ENCODE assay signal across 21 cellular contexts in genomic region chr11:13429288-13429687, GRCh38. TPM values are rescaled to one million over a fixed set of nuclear protein-coding genes. Genes with fewer than 3 reads are reported as not detected.
DNase-seq lines count a peak whose midpoint lies in the region; ATAC-seq lines count a peak whose summit lies in the region.
"Had no signal": no experiment of that assay in that cellular context is flagged by ENCODE, and none has a peak within 500 bp of the region (broad histone marks: within the 10 kb centered on the region; RNA-seq: fewer than 3 reads in every experiment).

No MANE protein-coding gene starts in this region.

- H3K36me3 Mint-ChIP-seq in activated CD4-positive, alpha-beta memory T cell treated with anti-CD3 and anti-CD28 coated beads for 36 hours: peaks cover 22% of the 10 kb centered on the region
- peaks cover 37% of the 10 kb centered on the region for H3K36me3 Mint-ChIP-seq in activated CD4-positive, alpha-beta memory T cell treated with anti-CD3 and anti-CD28 coated beads, Interleukin-2, amount 10 ng/mL, durations not matched to agents 7 days and 5 days (ENCODE audit: low read depth)
- H3K36me3 Mint-ChIP-seq in activated T-cell treated with anti-CD3 and anti-CD28 coated beads, Interleukin-2, amount 50 U/mL, for 72 hours (ENCODE audit: insufficient read depth in 2 of 2): peaks cover 9 to 26% of the 10 kb centered on the region in 2 donors
- H3K36me3 Mint-ChIP-seq in T-helper 2 cell treated with Interferon-gamma antibody and Interleukin-4, amounts not matched to agents 5 μg/mL and 100 μg/mL, for 36 hours (ENCODE audit: low read depth): peaks cover 23% of the 10 kb centered on the region

- CTCF ChIA-PET in activated CD4-positive, alpha-beta memory T cell treated with anti-CD3 and anti-CD28 coated beads for 36 hours (lab: Charles Lee): no interaction called here
- CTCF ChIA-PET in activated CD4-positive, alpha-beta memory T cell treated with anti-CD3 and anti-CD28 coated beads, Interleukin-2, amount 10 ng/mL, durations not matched to agents 7 days and 5 days (lab: Charles Lee): no interaction called here

- intact Hi-C loops in activated CD4-positive, alpha-beta memory T cell treated with anti-CD3 and anti-CD28 coated beads for 36 hours (cut with micrococcal nuclease): no loop called here

- no peak overlapping the region for H3K4me3 Mint-ChIP-seq in activated CD4-positive, alpha-beta memory T cell treated with anti-CD3 and anti-CD28 coated beads for 36 hours
- no peak overlapping the region for H3K4me3 Mint-ChIP-seq in activated CD4-positive, alpha-beta memory T cell treated with anti-CD3 and anti-CD28 coated beads, Interleukin-2, amount 10 ng/mL, durations not matched to agents 7 days and 5 days
- H3K4me3 Mint-ChIP-seq in activated T-cell treated with anti-CD3 and anti-CD28 coated beads, Interleukin-2, amount 50 U/mL, for 72 hours: peak overlapping the region in 1 of 2 donors; percentile 16
- no peak overlapping the region for H3K4me3 Mint-ChIP-seq in T-helper 2 cell treated with Interferon-gamma antibody and Interleukin-4, amounts not matched to agents 5 μg/mL and 100 μg/mL, for 36 hours
- H3K4me3 Mint-ChIP-seq: CD14-positive monocyte; CD4-positive, alpha-beta memory T cell; CD4-positive, CD25-positive, alpha-beta regulatory T cell; CD8-positive, alpha-beta memory T cell had no signal

- H3K27me3 Mint-ChIP-seq in activated CD4-positive, alpha-beta memory T cell treated with anti-CD3 and anti-CD28 coated beads for 36 hours: no peaks in the 10 kb centered on the region
- no peaks in the 10 kb centered on the region for H3K27me3 Mint-ChIP-seq in activated CD4-positive, alpha-beta memory T cell treated with anti-CD3 and anti-CD28 coated beads, Interleukin-2, amount 10 ng/mL, durations not matched to agents 7 days and 5 days
- H3K27me3 Mint-ChIP-seq in activated T-cell treated with anti-CD3 and anti-CD28 coated beads, Interleukin-2, amount 50 U/mL, for 72 hours (ENCODE audit: low read depth): no peaks in the 10 kb centered on the region
- H3K27me3 Mint-ChIP-seq in T-helper 2 cell treated with Interferon-gamma antibody and Interleukin-4, amounts not matched to agents 5 μg/mL and 100 μg/mL, for 36 hours (ENCODE audit: low read depth): no peaks in the 10 kb centered on the region
- H3K27me3 Mint-ChIP-seq: CD4-positive, alpha-beta memory T cell; CD4-positive, CD25-positive, alpha-beta regulatory T cell; CD8-positive, alpha-beta memory T cell had no signal

- no peak for DNase-seq in activated CD4-positive, alpha-beta memory T cell treated with anti-CD3 and anti-CD28 coated beads for 36 hours
- no peak for DNase-seq in activated CD4-positive, alpha-beta memory T cell treated with anti-CD3 and anti-CD28 coated beads, Interleukin-2, amount 10 ng/mL, durations not matched to agents 7 days and 5 days
- no peak for DNase-seq in activated T-cell treated with anti-CD3 and anti-CD28 coated beads, Interleukin-2, amount 50 U/mL, for 72 hours
- DNase-seq in activated T-cell treated with anti-CD3 and anti-CD28 coated beads, Interleukin-2, amount 50 U/mL, for 1 hour: no peak
- DNase-seq in T-helper 2 cell treated with Interferon-gamma antibody and Interleukin-4, amounts not matched to agents 5 μg/mL and 100 μg/mL, for 36 hours (ENCODE audit: low spot score): no peak
- DNase-seq: 8988T; BE2C; C1 segment of cervical spinal cord; CD4-positive, alpha-beta memory T cell; CD4-positive, CD25-positive, alpha-beta regulatory T cell; CD8-positive, alpha-beta memory T cell; COR-L47; DMS 273 treated with DMSO at 0.1 percent for 48 hours; DMS153; DMS53; DMS79; DND-41; EL; GDM1 had no signal

- peak overlapping the region; percentile 25 for H3K27ac Mint-ChIP-seq in activated CD4-positive, alpha-beta memory T cell treated with anti-CD3 and anti-CD28 coated beads for 36 hours
- H3K27ac Mint-ChIP-seq in activated CD4-positive, alpha-beta memory T cell treated with anti-CD3 and anti-CD28 coated beads, Interleukin-2, amount 10 ng/mL, durations not matched to agents 7 days and 5 days: no peak overlapping the region
- peak overlapping the region; percentile 91 for H3K27ac Mint-ChIP-seq in activated T-cell treated with anti-CD3 and anti-CD28 coated beads, Interleukin-2, amount 50 U/mL, for 72 hours
- no peak overlapping the region for H3K27ac Mint-ChIP-seq in T-helper 2 cell treated with Interferon-gamma antibody and Interleukin-4, amounts not matched to agents 5 μg/mL and 100 μg/mL, for 36 hours
- H3K27ac Mint-ChIP-seq: CD14-positive monocyte; CD4-positive, alpha-beta memory T cell; CD4-positive, CD25-positive, alpha-beta regulatory T cell; CD8-positive, alpha-beta memory T cell had no signal

- peak in 1 of 2 donors; percentile 53 for ATAC-seq in activated T-cell treated with anti-CD3 and anti-CD28 coated beads, Interleukin-2, amount 50 U/mL, for 72 hours (replicated peaks in 1 of 2)
- ATAC-seq: GM12878 had no signal

- POLR2A ChIA-PET in activated CD4-positive, alpha-beta memory T cell treated with anti-CD3 and anti-CD28 coated beads for 36 hours (lab: Charles Lee): no interaction called here
- POLR2A ChIA-PET in activated CD4-positive, alpha-beta memory T cell treated with anti-CD3 and anti-CD28 coated beads, Interleukin-2, amount 10 ng/mL, durations not matched to agents 7 days and 5 days (lab: Charles Lee): no interaction called here

- H3K9me3 Mint-ChIP-seq in activated CD4-positive, alpha-beta memory T cell treated with anti-CD3 and anti-CD28 coated beads for 36 hours: peaks cover 22% of the 10 kb centered on the region
- peaks cover 11% of the 10 kb centered on the region for H3K9me3 Mint-ChIP-seq in activated CD4-positive, alpha-beta memory T cell treated with anti-CD3 and anti-CD28 coated beads, Interleukin-2, amount 10 ng/mL, durations not matched to agents 7 days and 5 days
- peaks cover 8 to 9% of the 10 kb centered on the region in 2 donors for H3K9me3 Mint-ChIP-seq in activated T-cell treated with anti-CD3 and anti-CD28 coated beads, Interleukin-2, amount 50 U/mL, for 72 hours
- H3K9me3 Mint-ChIP-seq in T-helper 2 cell treated with Interferon-gamma antibody and Interleukin-4, amounts not matched to agents 5 μg/mL and 100 μg/mL, for 36 hours: peaks cover 23% of the 10 kb centered on the region

- peaks cover 34% of the 10 kb centered on the region for H3K4me1 Mint-ChIP-seq in activated CD4-positive, alpha-beta memory T cell treated with anti-CD3 and anti-CD28 coated beads for 36 hours (ENCODE audit: low read depth)
- H3K4me1 Mint-ChIP-seq in activated CD4-positive, alpha-beta memory T cell treated with anti-CD3 and anti-CD28 coated beads, Interleukin-2, amount 10 ng/mL, durations not matched to agents 7 days and 5 days: peaks cover under 1% of the 10 kb centered on the region
- peaks cover 11% of the 10 kb centered on the region for H3K4me1 Mint-ChIP-seq in activated T-cell treated with anti-CD3 and anti-CD28 coated beads, Interleukin-2, amount 50 U/mL, for 72 hours (ENCODE audit: low read depth)
- H3K4me1 Mint-ChIP-seq in T-helper 2 cell treated with Interferon-gamma antibody and Interleukin-4, amounts not matched to agents 5 μg/mL and 100 μg/mL, for 36 hours (ENCODE audit: low read depth): peaks cover 6% of the 10 kb centered on the region

RNA-seq across cellular contexts. Expression of gene BTBD10, which starts 33.7 kb away (rescaled TPM):
- 10 to 100 TPM; 22.3 to 24.3 TPM for total RNA-seq in activated CD4-positive, alpha-beta memory T cell treated with anti-CD3 and anti-CD28 coated beads for 36 hours
- 10 to 100 TPM; 26.0 to 26.3 TPM for total RNA-seq in activated CD4-positive, alpha-beta memory T cell treated with anti-CD3 and anti-CD28 coated beads, Interleukin-2, amount 10 ng/mL, durations not matched to agents 7 days and 5 days
- 10 to 100 TPM; 19.8 to 21.5 TPM for total RNA-seq in activated T-cell treated with anti-CD3 and anti-CD28 coated beads, Interleukin-2, amount 50 U/mL, for 72 hours

Comparison
In these comparisons a context has a peak if more than half of its experiments do, and no peak if none do; other contexts are left out.
1. H3K27ac Mint-ChIP-seq: peak in activated CD4-positive, alpha-beta memory T cell treated with anti-CD3 and anti-CD28 coated beads for 36 hours (single experiment) and activated T-cell treated with anti-CD3 and anti-CD28 coated beads, Interleukin-2, amount 50 U/mL, for 72 hours (single experiment); none in activated CD4-positive, alpha-beta memory T cell treated with anti-CD3 and anti-CD28 coated beads, Interleukin-2, amount 10 ng/mL, durations not matched to agents 7 days and 5 days (single experiment) and T-helper 2 cell treated with Interferon-gamma antibody and Interleukin-4, amounts not matched to agents 5 μg/mL and 100 μg/mL, for 36 hours (single experiment).